ENCODE assay signal across 33 cellular contexts in genomic region chr6:18565231-18565630, GRCh38.
A peak's percentile ranks its signal among the peaks of the same experiment; 100 is the strongest.
DNase-seq lines count a peak whose midpoint lies in the region; ATAC-seq, FAIRE-seq and TF ChIP-seq lines count a peak whose summit lies in the region.
"Had no signal": no experiment of that assay in that cellular context is flagged by ENCODE, and none has a peak within 500 bp of the region (broad histone marks: within the 10 kb centered on the region; RNA-seq: fewer than 3 reads in every experiment).

No MANE protein-coding gene starts in this region.

- H3K4me2 ChIP-seq in HepG2 (ENCODE audit: low read depth, low read length) (no peak overlapping the region), K562 (ENCODE audit: insufficient read depth, low read length) (no peak overlapping the region)
- H3K4me2 ChIP-seq: A549; BLaER1; BLaER1 treated with 17β-estradiol and CSF1 and Interleukin-3, amounts not matched to agents 10 nM and 100 nM had no signal

- no peak for ATAC-seq in HepG2
- ATAC-seq in right lobe of liver = no peak
- ATAC-seq in K562 = no peak
- ATAC-seq: A549; CD8-positive, alpha-beta T cell had no signal

- no peak for TF ChIP-seq RAD21 in HepG2 (CRISPR knock-in tag; IDR thresholded peaks at IDR 0.05)
- TF ChIP-seq RAD21 in K562 (CRISPR knock-in tag; conservative IDR thresholded peaks at IDR 0.05 in 1 of 2, IDR thresholded peaks at IDR 0.05 in 1 of 2) = no peak

- H4K20me1 ChIP-seq in HepG2 (ENCODE audit: insufficient read depth, low read length) = no peaks in the 10 kb centered on the region
- no peaks in the 10 kb centered on the region for H4K20me1 ChIP-seq in K562 (replicated peaks; ENCODE audit: control insufficient read depth, insufficient read depth, low read length)
- H4K20me1 ChIP-seq: BLaER1; BLaER1 treated with 17β-estradiol and CSF1 and Interleukin-3, amounts not matched to agents 10 nM and 100 nM had no signal

- no peak for TF ChIP-seq EP300 in HepG2 (IDR thresholded peaks at IDR 0.05; ENCODE audit: low read depth in 2 of 2, low read length in 2 of 2)
- TF ChIP-seq EP300 in HepG2 (CRISPR knock-in tag; IDR thresholded peaks at IDR 0.05; ENCODE audit: borderline replicate concordance) = no peak
- no peak for TF ChIP-seq EP300 in K562 (IDR thresholded peaks at IDR 0.05; ENCODE audit: low read length)

- H3K27ac ChIP-seq in HepG2 (ENCODE audit: extremely low read length, insufficient read depth, low read length) = no peak overlapping the region
- H3K27ac ChIP-seq in right lobe of liver = no peak overlapping the region
- H3K27ac ChIP-seq in HEK293 (ENCODE audit: extremely low read depth, low read depth, low read length) = no peak overlapping the region
- no peak overlapping the region for H3K27ac ChIP-seq in K562 (ENCODE audit: extremely low read depth, low read depth, low read length)
- H3K27ac ChIP-seq: 22Rv1; A549; BLaER1; BLaER1 treated with 17β-estradiol and CSF1 and Interleukin-3, amounts not matched to agents 10 nM and 100 nM; C4-2B had no signal

- no peak for FAIRE-seq in HepG2 (lab: Jason Lieb, UNC)
- no peak for FAIRE-seq in K562 (lab: Jason Lieb, UNC)
- FAIRE-seq: A204.1, A549, D721Med had no signal

- H3K9ac ChIP-seq in HepG2 (ENCODE audit: insufficient read depth, low read depth, low read length) (no peak overlapping the region), K562 (ENCODE audit: insufficient read depth in 1 of 2, low read depth in 2 of 2, low read length in 2 of 2) (no peak overlapping the region)
- H3K9ac ChIP-seq: BLaER1; BLaER1 treated with 17β-estradiol and CSF1 and Interleukin-3, amounts not matched to agents 10 nM and 100 nM had no signal

- WGBS in HepG2 (ENCODE audit: low lambda C conversion rate) = 4% methylated on average over 1 of the region's 1 CpG
- WGBS in right lobe of liver (ENCODE audit: insufficient coverage, low coverage, low lambda C conversion rate, missing lambda C conversion rate) = 36% methylated on average over 1 of the region's 1 CpG
- 13% methylated on average over 1 of the region's 1 CpG for WGBS in K562 (ENCODE audit: insufficient coverage, low coverage, missing lambda C conversion rate)

- H3K79me2 ChIP-seq in HepG2 (ENCODE audit: insufficient read depth, low read length) (no peaks in the 10 kb centered on the region), K562 (ENCODE audit: control insufficient read depth, insufficient read depth, low read length) (no peaks in the 10 kb centered on the region)

- TF ChIP-seq POLR2A in HepG2 (IDR thresholded peaks at IDR 0.05; ENCODE audit: insufficient read depth in 1 of 2, low read depth in 2 of 2, low read length in 2 of 2) (no peak), right lobe of liver (IDR thresholded peaks at IDR 0.05) (no peak), K562 (conservative IDR thresholded peaks at IDR 0.05) (no peak)

- H3K9me1 ChIP-seq in K562 (ENCODE audit: control insufficient read depth, insufficient read depth, low read length) = no peaks in the 10 kb centered on the region

- TF ChIP-seq CTCF in HepG2 (CRISPR knock-in tag; IDR thresholded peaks at IDR 0.05) (no peak), right lobe of liver (IDR thresholded peaks at IDR 0.05) (no peak), HEK293 (tag by site-specific recombination; IDR thresholded peaks at IDR 0.05) (no peak), K562 (IDR thresholded peaks at IDR 0.05 in 2 of 3, conservative IDR thresholded peaks at IDR 0.05 in 1 of 3; ENCODE audit: insufficient read depth in 2 of 3, low read depth in 1 of 3, low read length in 3 of 3) (no peak)

- no peak for DNase-seq in HepG2 (ENCODE audit: low spot score)
- no peak for DNase-seq in right lobe of liver
- DNase-seq in K562 (ENCODE audit: extremely low read depth in 1 of 4, low spot score in 3 of 4) = no peak
- DNase-seq in NCI-H1694 treated with DMSO at 0.1 percent for 48 hours (lab: John Stamatoyannopoulos, UW) = no peak
- no peak for DNase-seq in stimulated activated naive CD4-positive, alpha-beta T cell treated with Interleukin-2 at 50 U/mL for 16 hours (lab: John Stamatoyannopoulos, UW)
- DNase-seq: 8988T; ACHN; AML-193; BE2C; C1 segment of cervical spinal cord; Caco-2; Calu3; CD4-positive, alpha-beta memory T cell; CD4-positive, alpha-beta T cell; CD4-positive, CD25-positive, alpha-beta regulatory T cell; CD8-positive, alpha-beta memory T cell; CD8-positive, alpha-beta T cell; COR-L47; DMS 273 treated with DMSO at 0.1 percent for 48 hours; DMS153; DMS53; DMS79; DMS79 treated with DMSO at 0.1 percent for 48 hours; DND-41; EL had no signal

- H3K4me3 ChIP-seq in HepG2 (replicated peaks in 1 of 3; ENCODE audit: insufficient read depth in 1 of 3, low read depth in 2 of 3, low read length in 3 of 3) (no peak overlapping the region), right lobe of liver (no peak overlapping the region), HEK293 (ENCODE audit: low read depth, low read length) (no peak overlapping the region), K562 (no peak overlapping the region)
- H3K4me3 ChIP-seq: A549; BLaER1; BLaER1 treated with 17β-estradiol and CSF1 and Interleukin-3, amounts not matched to agents 10 nM and 100 nM had no signal

- in situ Hi-C loops in HepG2 (cut with HindIII; ENCODE audit: extremely low pct_ligation_motif_present, low pct_unique_long_range_greater_than_20kb) = no loop called here
- in situ Hi-C loops in K562 (cut with MboI) = no loop called here

- H3K27me3 ChIP-seq in HepG2 (ENCODE audit: control insufficient read depth in 1 of 2, insufficient read depth in 2 of 2, low read length in 2 of 2) = 0 out of 5 replicates have a peak, but pooled peaks cover 0 to 3% of the 10 kb centered on the region in 2 experiments
- H3K27me3 ChIP-seq in right lobe of liver = no peaks in the 10 kb centered on the region
- H3K27me3 ChIP-seq in K562 (ENCODE audit: control insufficient read depth in 2 of 2, insufficient read depth in 2 of 2, low read length in 2 of 2) = no peaks in the 10 kb centered on the region
- H3K27me3 ChIP-seq: BE2C; BLaER1; BLaER1 treated with 17β-estradiol and CSF1 and Interleukin-3, amounts not matched to agents 10 nM and 100 nM had no signal

- H3K4me1 ChIP-seq in HepG2 (ENCODE audit: insufficient read depth, low read length) = no peaks in the 10 kb centered on the region
- no peaks in the 10 kb centered on the region for H3K4me1 ChIP-seq in right lobe of liver
- H3K4me1 ChIP-seq in HEK293 (ENCODE audit: control insufficient read depth, insufficient read depth, low read length) = no peaks in the 10 kb centered on the region
- H3K4me1 ChIP-seq in K562 (replicated peaks in 1 of 2; ENCODE audit: control insufficient read depth in 2 of 2, insufficient read depth in 2 of 2, low read length in 2 of 2) = no peaks in the 10 kb centered on the region
- H3K4me1 ChIP-seq: A549, BE2C had no signal

- CTCF ChIA-PET in HepG2 (lab: Yijun Ruan, JAX; ENCODE audit: low intra/inter-chr PET ratio, low total read pairs) = no interaction called here
- CTCF ChIA-PET in HEK293 (lab: Yijun Ruan, JAX) = interaction anchor here (1.1 kb wide), 1 partner anchor 30 kb away, joined by 3 read pairs; no protein-coding TSS in a partner anchor
- CTCF ChIA-PET in K562 (lab: Yijun Ruan, JAX; ENCODE audit: low intra/inter-chr PET ratio) = no interaction called here

- H2AFZ ChIP-seq in HepG2 (ENCODE audit: low read length) (no peak overlapping the region), K562 (ENCODE audit: low read depth, low read length) (no peak overlapping the region)

- BruUV-seq in HepG2 (replicated peaks; lab: Mats Ljungman, UMichigan) = no TSS peak
- no TSS peak for BruUV-seq in K562 (replicated peaks; lab: Mats Ljungman, UMichigan)

- H3K36me3 ChIP-seq in HepG2 (replicated peaks in 1 of 2; ENCODE audit: control insufficient read depth in 1 of 2, insufficient read depth in 2 of 2, low read length in 2 of 2) (no peaks in the 10 kb centered on the region), right lobe of liver (no peaks in the 10 kb centered on the region), HEK293 (ENCODE audit: control insufficient read depth in 2 of 2, insufficient read depth in 1 of 2, low read length in 2 of 2) (no peaks in the 10 kb centered on the region), K562 (ENCODE audit: control insufficient read depth, insufficient read depth, low read length) (no peaks in the 10 kb centered on the region)
- H3K36me3 ChIP-seq: BE2C; BLaER1; BLaER1 treated with 17β-estradiol and CSF1 and Interleukin-3, amounts not matched to agents 10 nM and 100 nM had no signal

- intact Hi-C loops in HepG2 (cut with micrococcal nuclease; ENCODE audit: unreplicated experiment) = no loop called here
- intact Hi-C loops in right lobe of liver (cut with DNase I) = no loop called here
- intact Hi-C loops in K562 (cut with micrococcal nuclease) = no loop called here

- POLR2A ChIA-PET in HepG2 (lab: Yijun Ruan, JAX) (no interaction called here), HEK293 (lab: Yijun Ruan, JAX) (no interaction called here), K562 (lab: Yijun Ruan, JAX) (no interaction called here)

- H3K9me3 ChIP-seq in HepG2 (ENCODE audit: low read length) (no peaks in the 10 kb centered on the region), right lobe of liver (no peaks in the 10 kb centered on the region), HEK293 (ENCODE audit: control insufficient read depth, insufficient read depth, low read depth, low read length) (no peaks in the 10 kb centered on the region), K562 (replicated peaks; ENCODE audit: control insufficient read depth, insufficient read depth, low read depth, low read length) (0 out of 2 replicates have a peak, but pooled peaks cover 1% of the 10 kb centered on the region)
- H3K9me3 ChIP-seq: A549, BE2C, BLaER1, Caco-2 had no signal

TF ChIP-seq in HepG2, 621 proteins besides CTCF, POLR2A, EP300 and RAD21 (continues in another document):
- peak; percentile 70 for TF ChIP-seq PHB2 (IDR thresholded peaks at IDR 0.05; ENCODE audit: partially characterized antibody)

TF ChIP-seq in HEK293, 187 proteins besides CTCF, POLR2A, EP300 and RAD21:
- TF ChIP-seq PRDM1 (tag by site-specific recombination; IDR thresholded peaks at IDR 0.05) = peak; percentile 91
- no peak for TF ChIP-seq HOXC10 (CRISPR knock-in tag; IDR thresholded peaks at IDR 0.05)
- peak; percentile 75 for TF ChIP-seq ZNF366 (tag by site-specific recombination; conservative IDR thresholded peaks at IDR 0.05)

TF ChIP-seq in K562, 482 proteins besides CTCF, POLR2A, EP300 and RAD21 (continues in another document):
- 0 out of 2 replicates have a peak, but pooled peaks have one; percentile 24 for TF ChIP-seq THRB (CRISPR knock-in tag; conservative IDR thresholded peaks at IDR 0.05)

Comparison
In these comparisons a context has a peak if more than half of its experiments do, and no peak if none do; other contexts are left out.
1. Of the 241 proteins assayed by ChIP-seq in both HepG2 and K562: peak only in HepG2: PCBP2 and PHB2; only in K562: ZNF512; in both: none; in neither: 237; mixed calls (peak in some experiments, not most) for 1.